Comparison of ENCODE assay signal across 9 cellular contexts in the genomic region with DNA sequence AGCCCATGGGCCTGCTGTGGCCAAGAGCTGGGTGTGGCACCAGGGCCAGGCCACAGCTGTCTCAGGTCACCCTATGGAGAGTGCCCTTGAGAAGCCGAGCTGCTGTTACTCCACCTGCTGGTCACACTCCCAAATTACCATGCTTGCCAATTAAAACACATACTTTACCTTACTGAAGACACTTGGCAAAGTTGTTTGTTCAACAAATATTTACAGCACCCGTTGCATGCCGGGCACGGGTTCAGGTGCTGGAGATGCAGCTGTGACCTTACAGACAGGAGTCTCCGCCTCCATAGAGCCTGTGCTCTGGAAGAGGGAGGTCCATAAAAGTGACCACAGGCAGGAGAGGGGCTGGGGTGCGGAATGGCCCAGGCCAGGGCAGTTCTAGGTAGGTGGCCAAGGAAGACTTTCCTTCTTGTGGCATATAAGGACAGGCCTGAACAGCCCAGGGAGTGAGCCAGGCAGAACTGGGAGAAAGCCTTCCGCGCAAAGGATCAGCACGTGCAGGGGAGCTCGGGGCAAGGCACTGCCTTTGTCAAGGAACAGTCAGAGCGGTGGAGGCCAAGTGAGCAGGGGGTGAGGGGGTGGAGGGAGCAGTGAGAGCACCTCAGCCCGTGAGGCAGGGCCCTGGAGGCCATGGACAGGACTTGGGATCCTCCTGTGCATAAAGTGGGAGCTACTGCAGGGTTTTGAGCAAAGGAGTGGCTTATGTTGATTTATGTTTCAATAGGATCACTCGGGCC. TPM values are rescaled to one million over a fixed set of nuclear protein-coding genes. Genes with fewer than 3 reads are reported as not detected.
DNase-seq lines count a peak whose midpoint lies in the region; ATAC-seq and TF ChIP-seq lines count a peak whose summit lies in the region.
"Had no signal": no experiment of that assay in that cellular context is flagged by ENCODE, and none has a peak within 500 bp of the region (broad histone marks: within the 10 kb centered on the region; RNA-seq: fewer than 3 reads in every experiment).

No MANE protein-coding gene starts in this region.

- CTCF ChIA-PET in Calu3 (lab: Charles Lee): interaction anchor here (0.7 to 1.6 kb wide), 4 partner anchors 88 to 262 kb away, joined by 3 to 5 read pairs (median 4); no protein-coding TSS in a partner anchor

- no peaks in the 10 kb centered on the region for H3K79me1 ChIP-seq in H9 (ENCODE audit: insufficient read depth, low read depth, low read length, poor library complexity, severe bottlenecking)

- H3K27ac ChIP-seq in H9 (ENCODE audit: insufficient read length, low read depth, low read length): no peak overlapping the region
- no peak overlapping the region for H3K27ac ChIP-seq in esophagus muscularis mucosa (replicated peaks in 1 of 4)
- H3K27ac ChIP-seq in uterus: no peak overlapping the region
- H3K27ac ChIP-seq: SK-N-MC had no signal

- no TSS peak for BruUV-seq in Calu3 (replicated peaks; lab: Mats Ljungman, UMichigan)

- ATAC-seq in natural killer cell (peak; percentile 67 to 82 (median 78)), HG02970 (IDR thresholded peaks at IDR 0.05; ENCODE audit: low FRiP score, unreplicated experiment) (no peak)

- no peak overlapping the region for H2BK5ac ChIP-seq in H9 (ENCODE audit: insufficient read length, low read length)

- H3K4ac ChIP-seq in H9 (ENCODE audit: low read depth, low read length): no peak overlapping the region

- no peak overlapping the region for H4K5ac ChIP-seq in H9 (ENCODE audit: insufficient read length, low read depth, low read length)

- no peak overlapping the region for H2BK12ac ChIP-seq in H9 (ENCODE audit: insufficient read length, low read depth, low read length)

- H3K4me3 Mint-ChIP-seq in Calu3 (ENCODE audit: low read depth, unreplicated experiment) (no peak overlapping the region), H9 (no peak overlapping the region), natural killer cell (no peak overlapping the region)

- TF ChIP-seq CTCF in Calu3 (IDR thresholded peaks at IDR 0.05; ENCODE audit: unreplicated experiment) (peak; percentile 75), H9 (conservative IDR thresholded peaks at IDR 0.05) (peak; percentile 79), esophagus muscularis mucosa (IDR thresholded peaks at IDR 0.05) (peak; percentile 47 to 68 (median 52)), natural killer cell (IDR thresholded peaks at IDR 0.05) (peak; percentile 69), uterus (IDR thresholded peaks at IDR 0.05) (peak; percentile 23 to 46 (median 40))

- no peak overlapping the region for H3K18ac ChIP-seq in H9 (ENCODE audit: insufficient read length, low read depth, low read length)

- peaks cover 44 to 96% (median 82%) of the 10 kb centered on the region in 4 donors for H3K36me3 ChIP-seq in esophagus muscularis mucosa
- no peaks in the 10 kb centered on the region for H3K36me3 ChIP-seq in uterus

- no peaks in the 10 kb centered on the region for H3K23me2 ChIP-seq in H9 (ENCODE audit: insufficient read length, low read depth, low read length, poor library complexity, severe bottlenecking)

- no peak overlapping the region for H3K23ac ChIP-seq in H9 (ENCODE audit: insufficient read length, low read depth, low read length)

- H3K79me2 ChIP-seq in H9 (ENCODE audit: insufficient read depth, low read length): no peaks in the 10 kb centered on the region

- H4K8ac ChIP-seq in H9 (replicated peaks; ENCODE audit: insufficient read length, low read depth, low read length): no peak overlapping the region

- H3K4me1 ChIP-seq in H9 (ENCODE audit: insufficient read depth, low read length): no peaks in the 10 kb centered on the region
- peaks cover 0 to 8% (median 2%) of the 10 kb centered on the region in 4 donors for H3K4me1 ChIP-seq in esophagus muscularis mucosa
- no peaks in the 10 kb centered on the region for H3K4me1 ChIP-seq in uterus

- H3K36me3 Mint-ChIP-seq in Calu3 (ENCODE audit: insufficient read depth, unreplicated experiment) (peaks cover 77% of the 10 kb centered on the region), H9 (ENCODE audit: insufficient read depth in 1 of 3, low read depth in 3 of 3) (peaks cover 30 to 38% (median 34%) of the 10 kb centered on the region in 3 experiments), natural killer cell (peaks cover 18% of the 10 kb centered on the region)

- TF ChIP-seq POLR2A in esophagus muscularis mucosa (IDR thresholded peaks at IDR 0.05; ENCODE audit: low read depth) (no peak), uterus (IDR thresholded peaks at IDR 0.05) (no peak)

- no peaks in the 10 kb centered on the region for H4K20me1 ChIP-seq in H9 (ENCODE audit: control insufficient read depth, insufficient read depth, insufficient read length)

- DNase-seq in Calu3 (peak; percentile 64), H9 (peak; percentile 70), NCI-H510A (lab: John Stamatoyannopoulos, UW) (peak; percentile 73), esophagus muscularis mucosa (ENCODE audit: extremely low spot score) (peak; percentile 91), natural killer cell (peak; percentile 33), uterus (peak in 1 of 2 donors; percentile 29)
- peak; percentile 36 for DNase-seq in activated CD4-positive, alpha-beta T cell treated with anti-CD3 and anti-CD28 coated beads, Interleukin-2, amount 50 U/mL, for 1 hour

- H3K4me3 ChIP-seq in esophagus muscularis mucosa: no peak overlapping the region
- H3K4me3 ChIP-seq in uterus: no peak overlapping the region
- H3K4me3 ChIP-seq: SK-N-MC had no signal

- H4K91ac ChIP-seq in H9 (ENCODE audit: insufficient read length, low read depth, low read length): no peak overlapping the region

- no peak overlapping the region for H2BK20ac ChIP-seq in H9 (ENCODE audit: low read depth, low read length, poor library complexity, severe bottlenecking)

- no peak overlapping the region for H3K14ac ChIP-seq in H9 (ENCODE audit: insufficient read depth, low read length)

- no peak overlapping the region for H3K4me2 ChIP-seq in H9 (ENCODE audit: insufficient read depth, insufficient read length, low read length)

- no peaks in the 10 kb centered on the region for H3K9me3 ChIP-seq in H9 (ENCODE audit: control insufficient read depth, low read depth, low read length)
- no peaks in the 10 kb centered on the region for H3K9me3 ChIP-seq in esophagus muscularis mucosa
- no peaks in the 10 kb centered on the region for H3K9me3 ChIP-seq in uterus

- H3K56ac ChIP-seq in H9 (ENCODE audit: insufficient read length, low read depth, low read length): no peak overlapping the region

- H2AFZ ChIP-seq in H9 (ENCODE audit: low read length): no peak overlapping the region

- WGBS in H9 (ENCODE audit: extremely low coverage, insufficient read length, low lambda C conversion rate): no CpG with 5 or more reads among the region's 13 CpGs
- 81% methylated on average over 13 of the region's 13 CpGs for WGBS in esophagus muscularis mucosa

- peak overlapping the region; percentile 45 for H3K27ac Mint-ChIP-seq in Calu3 (ENCODE audit: unreplicated experiment)
- H3K27ac Mint-ChIP-seq in H9: peak overlapping the region; percentile 79 to 82 (median 80); a peak in 2 of 7 replicates
- peak overlapping the region; percentile 64 to 70 for H3K27ac Mint-ChIP-seq in natural killer cell

- H3K27me3 Mint-ChIP-seq in Calu3 (ENCODE audit: unreplicated experiment) (no peaks in the 10 kb centered on the region), H9 (ENCODE audit: low read depth) (no peaks in the 10 kb centered on the region), natural killer cell (ENCODE audit: low read depth in 2 of 2) (no peaks in the 10 kb centered on the region)

- no peak overlapping the region for H2AK5ac ChIP-seq in H9 (ENCODE audit: insufficient read length, low read length)

- intact Hi-C loops in Calu3 (cut with micrococcal nuclease; ENCODE audit: unreplicated experiment): no loop called here
- intact Hi-C loops in esophagus muscularis mucosa (cut with DNase I): no loop called here
- intact Hi-C loops in natural killer cell (cut with micrococcal nuclease): loop anchor here (1.0 kb wide), 1 partner anchor 263 kb away; no protein-coding TSS in a partner anchor
- intact Hi-C loops in uterus (cut with DNase I; ENCODE audit: low total_unique reads): no loop called here

- H3K4me1 Mint-ChIP-seq in Calu3 (ENCODE audit: low read depth, unreplicated experiment) (peaks cover under 1% of the 10 kb centered on the region), H9 (peaks cover 0 to 10% of the 10 kb centered on the region in 2 experiments; a peak in 2 of 4 replicates), natural killer cell (peaks cover 8 to 11% of the 10 kb centered on the region in 2 donors)

- no peaks in the 10 kb centered on the region for H3K27me3 ChIP-seq in H9 (ENCODE audit: insufficient read depth, low read length)
- no peaks in the 10 kb centered on the region for H3K27me3 ChIP-seq in esophagus muscularis mucosa
- H3K27me3 ChIP-seq in uterus: no peaks in the 10 kb centered on the region

- H2BK15ac ChIP-seq in H9 (ENCODE audit: low read depth, low read length): no peak overlapping the region

- H3K9me3 Mint-ChIP-seq in Calu3 (ENCODE audit: low read depth, unreplicated experiment): no peaks in the 10 kb centered on the region
- H3K9me3 Mint-ChIP-seq in H9: peaks cover 0 to 3% of the 10 kb centered on the region in 2 experiments; a peak in 2 of 5 replicates
- H3K9me3 Mint-ChIP-seq in natural killer cell: no peaks in the 10 kb centered on the region

- no peak overlapping the region for H2BK120ac ChIP-seq in H9 (ENCODE audit: low read depth, low read length, poor library complexity, severe bottlenecking)

- H3T11ph ChIP-seq in H9 (ENCODE audit: low read length): no peak overlapping the region

- H3K9ac ChIP-seq in H9 (ENCODE audit: extremely low read depth, insufficient read length, low read length): no peak overlapping the region

- TF ChIP-seq EP300 in esophagus muscularis mucosa (IDR thresholded peaks at IDR 0.05): no peak

RNA-seq across cellular contexts. Expression of a gene that starts 23.6 kb away (rescaled TPM):
- total RNA-seq in Calu3 (2022): 0.56 and 1.0 TPM in 2 replicates
- 0.15 and 0.22 TPM in 2 replicates for total RNA-seq in H9 (2021)
- total RNA-seq in esophagus muscularis mucosa: under 1 TPM; 0.42 to 0.99 (median 0.61) TPM
- total RNA-seq in natural killer cell: 1 to 10 TPM; 1.8 to 5.0 (median 2.9) TPM
- 1 to 10 TPM in 3 of 4 donors, under 1 TPM in 1; under 0.01 to 3.6 (median 1.8) TPM for total RNA-seq in uterus
